In genomic region chr5:32506251-32506661, GRCh38 we compare ENCODE assay signal across 1 cellular context.
TF ChIP-seq lines count a peak whose summit lies in the region.

No MANE protein-coding gene starts in this region.

TF ChIP-seq in HepG2, 621 proteins besides CTCF, POLR2A, EP300 and RAD21 (continued from another document):
- TF ChIP-seq ZNF138 (CRISPR knock-in tag; IDR thresholded peaks at IDR 0.05; ENCODE audit: low read depth) (no peak), ZSCAN25 (CRISPR knock-in tag; IDR thresholded peaks at IDR 0.05) (no peak), ZNF335 (CRISPR knock-in tag; IDR thresholded peaks at IDR 0.05) (no peak), PRMT3 (CRISPR knock-in tag; IDR thresholded peaks at IDR 0.05; ENCODE audit: borderline replicate concordance, low read depth) (no peak), ZNF180 (CRISPR knock-in tag; IDR thresholded peaks at IDR 0.05; ENCODE audit: borderline replicate concordance, low read depth) (no peak), XRCC5 (optimal IDR thresholded peaks at IDR 0.05; ENCODE audit: low read length) (no peak), ZBTB21 (CRISPR knock-in tag; IDR thresholded peaks at IDR 0.05) (no peak)
